26 cellular contexts compared by ENCODE assay signal in the genomic region with DNA sequence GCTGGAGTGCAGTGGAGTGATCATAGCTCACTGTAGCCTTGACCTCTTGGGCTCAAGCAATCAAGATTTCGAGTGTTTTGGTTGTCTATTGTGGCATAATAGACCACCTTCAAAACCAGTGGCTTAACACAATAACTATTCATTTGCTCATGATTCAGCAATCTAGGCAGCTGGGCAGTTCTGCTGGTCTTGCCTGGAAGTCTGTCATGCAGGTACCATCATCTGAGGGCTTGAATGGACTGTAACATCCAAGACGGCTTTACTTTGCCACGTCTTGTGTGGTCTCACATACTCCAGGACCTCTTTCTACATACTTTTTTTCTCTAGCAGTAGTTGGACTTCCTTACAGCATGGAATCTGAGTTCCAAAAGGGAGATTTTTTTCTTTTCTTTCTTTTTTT. TPM values are rescaled to one million over a fixed set of nuclear protein-coding genes. Genes with fewer than 3 reads are reported as not detected.
"Had no signal": no experiment of that assay in that cellular context is flagged by ENCODE, and none has a peak within 500 bp of the region (broad histone marks: within the 10 kb centered on the region; RNA-seq: fewer than 3 reads in every experiment).

No MANE protein-coding gene starts in this region.

- H2AFZ ChIP-seq: hepatocyte had no signal

- H3K27ac ChIP-seq: epithelial cell of prostate, gastrocnemius medialis, hepatocyte, lower lobe of right lung had no signal

- H3K4me3 Mint-ChIP-seq: dendritic cell treated with granulocyte-macrophage colony-stimulating factor and Interleukin-4, amounts not matched to agents 40 ng/mL and 50 ng/mL, for 4 days; effector memory CD8-positive, alpha-beta T cell; endodermal cell; immature natural killer cell had no signal

- H3K27ac Mint-ChIP-seq: dendritic cell treated with granulocyte-macrophage colony-stimulating factor and Interleukin-4, amounts not matched to agents 40 ng/mL and 50 ng/mL, for 4 days; effector memory CD8-positive, alpha-beta T cell; endodermal cell; immature natural killer cell had no signal

- H3K9me3 Mint-ChIP-seq: dendritic cell treated with granulocyte-macrophage colony-stimulating factor and Interleukin-4, amounts not matched to agents 40 ng/mL and 50 ng/mL, for 4 days; effector memory CD8-positive, alpha-beta T cell; endodermal cell; immature natural killer cell had no signal

- H3K9me3 ChIP-seq: esophagus squamous epithelium, gastrocnemius medialis, lower lobe of right lung had no signal

- H3K4me2 ChIP-seq: hepatocyte had no signal

- H3K4me3 ChIP-seq: esophagus squamous epithelium, gastrocnemius medialis, hepatocyte, lower lobe of right lung had no signal

- H3K27me3 ChIP-seq: esophagus squamous epithelium, gastrocnemius medialis, hepatocyte had no signal

- ATAC-seq: effector memory CD8-positive, alpha-beta T cell; esophagus mucosa; left colon; left lobe of liver; lower lobe of right lung had no signal

- H3K4me1 ChIP-seq: gastrocnemius medialis, lower lobe of right lung had no signal

- H3K4me1 Mint-ChIP-seq: endodermal cell, immature natural killer cell had no signal

- H3K36me3 Mint-ChIP-seq: immature natural killer cell had no signal

- H3K79me2 ChIP-seq: hepatocyte had no signal

- H3K36me3 ChIP-seq: esophagus squamous epithelium, gastrocnemius medialis, lower lobe of right lung had no signal

- DNase-seq: cortex of kidney; effector CD8-positive, alpha-beta T cell; effector memory CD8-positive, alpha-beta T cell; endodermal cell; erythroblast; esophagus squamous epithelium; foreskin fibroblast; foreskin melanocyte; gastrocnemius medialis; glutamatergic neuron; head of caudate nucleus; hypothalamus; immature natural killer cell; islet precursor cell; kidney; kidney glomerular epithelial cell; left colon; left ventricle myocardium superior; lower lobe of right lung; mesenchymal stem cell; midbrain had no signal

RNA-seq across cellular contexts. Expression of gene LAMA3, which starts 13.4 kb away (rescaled TPM):
- polyA plus RNA-seq: immature natural killer cell had no signal
